In the genomic region with DNA sequence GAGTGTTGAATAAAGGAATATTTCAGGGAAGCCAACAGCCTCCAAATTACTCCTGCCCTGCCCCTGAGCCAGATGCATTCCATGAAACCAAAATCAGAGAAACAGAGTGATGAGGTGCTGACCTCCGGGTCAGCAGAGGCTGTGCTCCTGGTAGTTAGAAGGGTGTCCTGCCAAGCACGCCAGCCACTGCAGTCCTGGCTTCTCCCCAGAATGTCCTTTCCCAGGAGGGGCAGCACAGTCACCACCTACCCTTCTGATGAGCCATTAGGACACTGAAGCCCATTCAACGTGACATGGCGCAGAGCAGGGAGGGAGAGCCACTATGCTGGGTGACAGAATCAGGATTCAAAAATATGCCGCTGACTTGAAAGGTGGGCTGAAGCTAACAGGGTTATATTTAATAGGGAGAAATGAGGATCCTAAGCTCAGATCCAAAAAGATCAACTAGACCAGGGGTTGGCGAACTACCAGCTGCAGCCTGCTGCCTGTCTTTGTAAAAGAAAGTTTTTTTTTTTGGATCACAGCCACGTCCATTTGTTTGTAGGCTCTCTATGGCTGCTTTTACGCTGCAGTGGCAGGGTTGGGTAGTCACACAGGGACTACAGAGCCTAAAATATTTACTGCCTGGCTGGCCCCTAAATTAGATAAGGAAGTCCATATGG, we compare ENCODE assay signal across 1 cellular context.
TF ChIP-seq lines count a peak whose summit lies in the region.

No MANE protein-coding gene starts in this region.

TF ChIP-seq in GM23338, 12 proteins besides CTCF, POLR2A, EP300 and RAD21 (continued from another document):
- TF ChIP-seq, protein P1, sequence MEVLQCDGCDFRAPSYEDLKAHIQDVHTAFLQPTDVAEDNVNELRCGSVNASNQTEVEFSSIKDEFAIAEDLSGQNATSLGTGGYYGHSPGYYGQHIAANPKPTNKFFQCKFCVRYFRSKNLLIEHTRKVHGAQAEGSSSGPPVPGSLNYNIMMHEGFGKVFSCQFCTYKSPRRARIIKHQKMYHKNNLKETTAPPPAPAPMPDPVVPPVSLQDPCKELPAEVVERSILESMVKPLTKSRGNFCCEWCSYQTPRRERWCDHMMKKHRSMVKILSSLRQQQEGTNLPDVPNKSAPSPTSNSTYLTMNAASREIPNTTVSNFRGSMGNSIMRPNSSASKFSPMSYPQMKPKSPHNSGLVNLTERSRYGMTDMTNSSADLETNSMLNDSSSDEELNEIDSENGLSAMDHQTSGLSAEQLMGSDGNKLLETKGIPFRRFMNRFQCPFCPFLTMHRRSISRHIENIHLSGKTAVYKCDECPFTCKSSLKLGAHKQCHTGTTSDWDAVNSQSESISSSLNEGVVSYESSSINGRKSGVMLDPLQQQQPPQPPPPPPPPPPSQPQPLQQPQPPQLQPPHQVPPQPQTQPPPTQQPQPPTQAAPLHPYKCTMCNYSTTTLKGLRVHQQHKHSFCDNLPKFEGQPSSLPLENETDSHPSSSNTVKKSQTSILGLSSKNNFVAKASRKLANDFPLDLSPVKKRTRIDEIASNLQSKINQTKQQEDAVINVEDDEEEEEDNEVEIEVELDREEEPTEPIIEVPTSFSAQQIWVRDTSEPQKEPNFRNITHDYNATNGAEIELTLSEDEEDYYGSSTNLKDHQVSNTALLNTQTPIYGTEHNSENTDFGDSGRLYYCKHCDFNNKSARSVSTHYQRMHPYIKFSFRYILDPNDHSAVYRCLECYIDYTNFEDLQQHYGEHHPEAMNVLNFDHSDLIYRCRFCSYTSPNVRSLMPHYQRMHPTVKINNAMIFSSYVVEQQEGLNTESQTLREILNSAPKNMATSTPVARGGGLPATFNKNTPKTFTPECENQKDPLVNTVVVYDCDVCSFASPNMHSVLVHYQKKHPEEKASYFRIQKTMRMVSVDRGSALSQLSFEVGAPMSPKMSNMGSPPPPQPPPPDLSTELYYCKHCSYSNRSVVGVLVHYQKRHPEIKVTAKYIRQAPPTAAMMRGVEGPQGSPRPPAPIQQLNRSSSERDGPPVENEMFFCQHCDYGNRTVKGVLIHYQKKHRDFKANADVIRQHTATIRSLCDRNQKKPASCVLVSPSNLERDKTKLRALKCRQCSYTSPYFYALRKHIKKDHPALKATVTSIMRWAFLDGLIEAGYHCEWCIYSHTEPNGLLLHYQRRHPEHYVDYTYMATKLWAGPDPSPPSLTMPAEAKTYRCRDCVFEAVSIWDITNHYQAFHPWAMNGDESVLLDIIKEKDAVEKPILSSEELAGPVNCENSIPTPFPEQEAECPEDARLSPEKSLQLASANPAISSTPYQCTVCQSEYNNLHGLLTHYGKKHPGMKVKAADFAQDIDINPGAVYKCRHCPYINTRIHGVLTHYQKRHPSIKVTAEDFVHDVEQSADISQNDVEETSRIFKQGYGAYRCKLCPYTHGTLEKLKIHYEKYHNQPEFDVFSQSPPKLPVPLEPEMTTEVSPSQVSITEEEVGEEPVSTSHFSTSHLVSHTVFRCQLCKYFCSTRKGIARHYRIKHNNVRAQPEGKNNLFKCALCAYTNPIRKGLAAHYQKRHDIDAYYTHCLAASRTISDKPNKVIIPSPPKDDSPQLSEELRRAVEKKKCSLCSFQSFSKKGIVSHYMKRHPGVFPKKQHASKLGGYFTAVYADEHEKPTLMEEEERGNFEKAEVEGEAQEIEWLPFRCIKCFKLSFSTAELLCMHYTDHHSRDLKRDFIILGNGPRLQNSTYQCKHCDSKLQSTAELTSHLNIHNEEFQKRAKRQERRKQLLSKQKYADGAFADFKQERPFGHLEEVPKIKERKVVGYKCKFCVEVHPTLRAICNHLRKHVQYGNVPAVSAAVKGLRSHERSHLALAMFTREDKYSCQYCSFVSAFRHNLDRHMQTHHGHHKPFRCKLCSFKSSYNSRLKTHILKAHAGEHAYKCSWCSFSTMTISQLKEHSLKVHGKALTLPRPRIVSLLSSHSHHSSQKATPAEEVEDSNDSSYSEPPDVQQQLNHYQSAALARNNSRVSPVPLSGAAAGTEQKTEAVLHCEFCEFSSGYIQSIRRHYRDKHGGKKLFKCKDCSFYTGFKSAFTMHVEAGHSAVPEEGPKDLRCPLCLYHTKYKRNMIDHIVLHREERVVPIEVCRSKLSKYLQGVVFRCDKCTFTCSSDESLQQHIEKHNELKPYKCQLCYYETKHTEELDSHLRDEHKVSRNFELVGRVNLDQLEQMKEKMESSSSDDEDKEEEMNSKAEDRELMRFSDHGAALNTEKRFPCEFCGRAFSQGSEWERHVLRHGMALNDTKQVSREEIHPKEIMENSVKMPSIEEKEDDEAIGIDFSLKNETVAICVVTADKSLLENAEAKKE (CRISPR knock-in tag; IDR thresholded peaks at IDR 0.05) = no peak
TF ChIP-seq in GM23338: peak in this region for 0.
